23 cellular contexts compared by ENCODE assay signal in the genomic region with DNA sequence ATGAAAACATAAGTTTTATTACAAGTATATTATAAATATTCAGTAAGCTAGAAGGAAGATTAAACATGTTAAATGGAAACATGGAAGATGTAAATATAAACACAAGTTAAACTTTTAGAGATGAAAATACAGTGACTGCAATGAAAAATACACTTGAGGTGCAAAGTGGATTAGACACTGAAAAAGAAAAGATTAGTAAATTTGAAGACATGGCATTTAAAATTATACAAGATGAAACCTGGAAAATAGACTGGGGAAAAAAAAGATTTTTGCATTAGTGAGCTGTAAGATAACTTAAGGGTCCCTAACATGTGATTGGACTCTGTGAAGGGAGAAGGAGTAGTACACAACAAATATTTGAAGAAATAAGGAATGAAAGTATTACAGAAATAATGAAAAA. TPM values are rescaled to one million over a fixed set of nuclear protein-coding genes. Genes with fewer than 3 reads are reported as not detected.
A peak's percentile ranks its signal among the peaks of the same experiment; 100 is the strongest.
DNase-seq lines count a peak whose midpoint lies in the region; ATAC-seq, FAIRE-seq and TF ChIP-seq lines count a peak whose summit lies in the region.
"Had no signal": no experiment of that assay in that cellular context is flagged by ENCODE, and none has a peak within 500 bp of the region (broad histone marks: within the 10 kb centered on the region; RNA-seq: fewer than 3 reads in every experiment).

No MANE protein-coding gene starts in this region.

- no peak for ATAC-seq in SK-N-SH treated with all-trans-retinoic acid at 6 μM for 48 hours
- ATAC-seq: A549; CD8-positive, alpha-beta T cell; GM12878 had no signal

- TF ChIP-seq CTCF in SK-N-SH (IDR thresholded peaks at IDR 0.05) (no peak), osteoblast (IDR thresholded peaks at IDR 0.05; ENCODE audit: extremely low read depth, low read depth, low read length) (no peak)

- H3K36me3 ChIP-seq in SK-N-SH (replicated peaks in 1 of 2; ENCODE audit: control insufficient read depth in 1 of 2, insufficient read depth in 2 of 2, low read length in 1 of 2) (peaks cover 4 to 10% of the 10 kb centered on the region in 2 experiments), osteoblast (ENCODE audit: insufficient read depth, low read length) (peaks cover 10% of the 10 kb centered on the region)

- H3K27ac ChIP-seq in SK-N-SH (ENCODE audit: low read depth in 2 of 2, low read length in 1 of 2) (no peak overlapping the region), osteoblast (ENCODE audit: low read depth, low read length) (no peak overlapping the region)
- H3K27ac ChIP-seq: 22Rv1; A549; BLaER1 treated with 17β-estradiol and CSF1 and Interleukin-3, amounts not matched to agents 10 nM and 100 nM; C4-2B had no signal

- H3K27me3 ChIP-seq in SK-N-SH (ENCODE audit: insufficient read depth): no peaks in the 10 kb centered on the region
- H3K27me3 ChIP-seq in osteoblast (ENCODE audit: insufficient read depth, low read length): no peaks in the 10 kb centered on the region
- H3K27me3 ChIP-seq: BLaER1 treated with 17β-estradiol and CSF1 and Interleukin-3, amounts not matched to agents 10 nM and 100 nM had no signal

- H3K4me2 ChIP-seq in SK-N-SH (no peak overlapping the region), osteoblast (ENCODE audit: insufficient read depth, low read length) (no peak overlapping the region)
- H3K4me2 ChIP-seq: A549; BLaER1 treated with 17β-estradiol and CSF1 and Interleukin-3, amounts not matched to agents 10 nM and 100 nM had no signal

- H2AFZ ChIP-seq in SK-N-SH (ENCODE audit: low read depth) (no peak overlapping the region), osteoblast (ENCODE audit: low read length) (no peak overlapping the region)

- H3K4me3 ChIP-seq in SK-N-SH (ENCODE audit: low read depth in 2 of 2, low read length in 1 of 2) (no peak overlapping the region), osteoblast (ENCODE audit: insufficient read depth, low read length) (no peak overlapping the region)
- H3K4me3 ChIP-seq: A549; BLaER1 treated with 17β-estradiol and CSF1 and Interleukin-3, amounts not matched to agents 10 nM and 100 nM; GM12878 had no signal

- FAIRE-seq in endometrium (lab: Jason Lieb, UNC): peak; percentile 39
- FAIRE-seq: A549, GM12878, GM19239 had no signal

- H3K79me2 ChIP-seq in SK-N-SH (ENCODE audit: insufficient read depth) (no peaks in the 10 kb centered on the region), osteoblast (ENCODE audit: insufficient read depth, low read length) (no peaks in the 10 kb centered on the region)

- H4K20me1 ChIP-seq in SK-N-SH (ENCODE audit: insufficient read depth) (no peaks in the 10 kb centered on the region), osteoblast (ENCODE audit: insufficient read depth, low read length) (no peaks in the 10 kb centered on the region)
- H4K20me1 ChIP-seq: BLaER1 treated with 17β-estradiol and CSF1 and Interleukin-3, amounts not matched to agents 10 nM and 100 nM had no signal

- TF ChIP-seq RAD21 in SK-N-SH (IDR thresholded peaks at IDR 0.05; ENCODE audit: low read length): no peak

- H3K4me1 ChIP-seq in SK-N-SH (ENCODE audit: control insufficient read depth in 1 of 2, insufficient read depth in 2 of 2, low read depth in 1 of 2, low read length in 1 of 2) (no peaks in the 10 kb centered on the region), osteoblast (ENCODE audit: insufficient read depth, low read length) (no peaks in the 10 kb centered on the region)
- H3K4me1 ChIP-seq: A549; BLaER1 treated with 17β-estradiol and CSF1 and Interleukin-3, amounts not matched to agents 10 nM and 100 nM; Caco-2 had no signal

- no peaks in the 10 kb centered on the region for H3K9me2 ChIP-seq in SK-N-SH

- POLR2A ChIA-PET in SK-N-SH (lab: Yijun Ruan, JAX): no interaction called here

- H3K9me3 ChIP-seq in SK-N-SH (no peaks in the 10 kb centered on the region; the same call in 1 of the 2 replicates), osteoblast (ENCODE audit: low read depth, low read length) (no peaks in the 10 kb centered on the region)

- H3F3A ChIP-seq in SK-N-SH (replicated peaks; ENCODE audit: insufficient read depth): no peaks in the 10 kb centered on the region

- no peak overlapping the region for H3K9ac ChIP-seq in SK-N-SH
- H3K9ac ChIP-seq: BLaER1 treated with 17β-estradiol and CSF1 and Interleukin-3, amounts not matched to agents 10 nM and 100 nM had no signal

- CTCF ChIA-PET in SK-N-SH (lab: Yijun Ruan, JAX): no interaction called here

- DNase-seq in SK-N-SH: no peak
- DNase-seq in osteoblast (ENCODE audit: insufficient read length, low spot score, missing footprints): peak; percentile 45
- DNase-seq in nucleus accumbens (lab: John Stamatoyannopoulos, UW): no peak
- no peak for DNase-seq in occipital lobe (lab: John Stamatoyannopoulos, UW)
- DNase-seq: AML-193; Caco-2; CD4-positive, alpha-beta T cell; CD8-positive, alpha-beta T cell; DMS 273 treated with DMSO at 0.1 percent for 48 hours; DMS153; DMS53; DMS79; DND-41; EL; GDM1 had no signal

- TF ChIP-seq EP300 in SK-N-SH (IDR thresholded peaks at IDR 0.05; ENCODE audit: borderline replicate concordance in 1 of 2, low read depth in 1 of 2, low read length in 1 of 2): no peak

TF ChIP-seq in SK-N-SH treated with all-trans-retinoic acid at 6 μM for 48 hours, 23 proteins besides CTCF, POLR2A, EP300 and RAD21:
- TF ChIP-seq BACH2 (CRISPR knock-in tag; IDR thresholded peaks at IDR 0.05; ENCODE audit: borderline replicate concordance) (no peak), ZFP30 (CRISPR knock-in tag; IDR thresholded peaks at IDR 0.05) (peak; percentile 95)
TF ChIP-seq in SK-N-SH treated with all-trans-retinoic acid at 6 μM for 48 hours: peak in this region for 1.

TF ChIP-seq in SK-N-SH, 30 proteins besides CTCF, POLR2A, EP300 and RAD21 (continues in another document):
- no peak for TF ChIP-seq ELF1 (IDR thresholded peaks at IDR 0.05)
- TF ChIP-seq, protein P1, sequence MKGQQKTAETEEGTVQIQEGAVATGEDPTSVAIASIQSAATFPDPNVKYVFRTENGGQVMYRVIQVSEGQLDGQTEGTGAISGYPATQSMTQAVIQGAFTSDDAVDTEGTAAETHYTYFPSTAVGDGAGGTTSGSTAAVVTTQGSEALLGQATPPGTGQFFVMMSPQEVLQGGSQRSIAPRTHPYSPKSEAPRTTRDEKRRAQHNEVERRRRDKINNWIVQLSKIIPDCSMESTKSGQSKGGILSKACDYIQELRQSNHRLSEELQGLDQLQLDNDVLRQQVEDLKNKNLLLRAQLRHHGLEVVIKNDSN (IDR thresholded peaks at IDR 0.05; ENCODE audit: borderline replicate concordance, low read depth): no peak
- no peak for TF ChIP-seq YY1 (IDR thresholded peaks at IDR 0.05; ENCODE audit: low read depth)
- TF ChIP-seq TCF12 (IDR thresholded peaks at IDR 0.05): no peak
- TF ChIP-seq NRF1 (IDR thresholded peaks at IDR 0.05; ENCODE audit: low read depth, low read length): no peak
- TF ChIP-seq, protein P2, sequence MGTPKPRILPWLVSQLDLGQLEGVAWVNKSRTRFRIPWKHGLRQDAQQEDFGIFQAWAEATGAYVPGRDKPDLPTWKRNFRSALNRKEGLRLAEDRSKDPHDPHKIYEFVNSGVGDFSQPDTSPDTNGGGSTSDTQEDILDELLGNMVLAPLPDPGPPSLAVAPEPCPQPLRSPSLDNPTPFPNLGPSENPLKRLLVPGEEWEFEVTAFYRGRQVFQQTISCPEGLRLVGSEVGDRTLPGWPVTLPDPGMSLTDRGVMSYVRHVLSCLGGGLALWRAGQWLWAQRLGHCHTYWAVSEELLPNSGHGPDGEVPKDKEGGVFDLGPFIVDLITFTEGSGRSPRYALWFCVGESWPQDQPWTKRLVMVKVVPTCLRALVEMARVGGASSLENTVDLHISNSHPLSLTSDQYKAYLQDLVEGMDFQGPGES (IDR thresholded peaks at IDR 0.05; ENCODE audit: low read depth, low read length): no peak
- TF ChIP-seq MXI1 (IDR thresholded peaks at IDR 0.05; ENCODE audit: low read depth, low read length): no peak
- TF ChIP-seq GATA2 (CRISPR knock-in tag; IDR thresholded peaks at IDR 0.05): no peak
- TF ChIP-seq MEF2A (IDR thresholded peaks at IDR 0.05; ENCODE audit: borderline replicate concordance, low read depth): no peak
- TF ChIP-seq, protein P3, sequence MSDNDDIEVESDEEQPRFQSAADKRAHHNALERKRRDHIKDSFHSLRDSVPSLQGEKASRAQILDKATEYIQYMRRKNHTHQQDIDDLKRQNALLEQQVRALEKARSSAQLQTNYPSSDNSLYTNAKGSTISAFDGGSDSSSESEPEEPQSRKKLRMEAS (IDR thresholded peaks at IDR 0.05; ENCODE audit: low read depth): no peak
- no peak for TF ChIP-seq SMC3 (IDR thresholded peaks at IDR 0.05; ENCODE audit: low read depth, low read length)
- TF ChIP-seq FOXM1 (IDR thresholded peaks at IDR 0.05; ENCODE audit: low read depth): no peak
- TF ChIP-seq, protein P4, sequence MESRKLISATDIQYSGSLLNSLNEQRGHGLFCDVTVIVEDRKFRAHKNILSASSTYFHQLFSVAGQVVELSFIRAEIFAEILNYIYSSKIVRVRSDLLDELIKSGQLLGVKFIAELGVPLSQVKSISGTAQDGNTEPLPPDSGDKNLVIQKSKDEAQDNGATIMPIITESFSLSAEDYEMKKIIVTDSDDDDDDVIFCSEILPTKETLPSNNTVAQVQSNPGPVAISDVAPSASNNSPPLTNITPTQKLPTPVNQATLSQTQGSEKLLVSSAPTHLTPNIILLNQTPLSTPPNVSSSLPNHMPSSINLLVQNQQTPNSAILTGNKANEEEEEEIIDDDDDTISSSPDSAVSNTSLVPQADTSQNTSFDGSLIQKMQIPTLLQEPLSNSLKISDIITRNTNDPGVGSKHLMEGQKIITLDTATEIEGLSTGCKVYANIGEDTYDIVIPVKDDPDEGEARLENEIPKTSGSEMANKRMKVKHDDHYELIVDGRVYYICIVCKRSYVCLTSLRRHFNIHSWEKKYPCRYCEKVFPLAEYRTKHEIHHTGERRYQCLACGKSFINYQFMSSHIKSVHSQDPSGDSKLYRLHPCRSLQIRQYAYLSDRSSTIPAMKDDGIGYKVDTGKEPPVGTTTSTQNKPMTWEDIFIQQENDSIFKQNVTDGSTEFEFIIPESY (IDR thresholded peaks at IDR 0.05; ENCODE audit: borderline replicate concordance, low read depth): no peak
- no peak for TF ChIP-seq SIN3A (IDR thresholded peaks at IDR 0.05; ENCODE audit: borderline replicate concordance, low read depth, low read length)
- no peak for TF ChIP-seq EZH2phosphoT487 (IDR thresholded peaks at IDR 0.05; ENCODE audit: borderline replicate concordance, low read depth)
- no peak for TF ChIP-seq POLR2AphosphoS5 (IDR thresholded peaks at IDR 0.05; ENCODE audit: low read depth, low read length)
- no peak for TF ChIP-seq FOXJ3 (CRISPR knock-in tag; IDR thresholded peaks at IDR 0.05)

RNA-seq across cellular contexts. Expression of a gene that starts 33.3 kb away (rescaled TPM):
- polyA plus RNA-seq in SK-N-SH (2012; rRNA removed): 7.0 and 8.3 TPM in 2 replicates
- 9.2 and 10.5 TPM in 2 replicates for polyA plus RNA-seq in SK-N-SH (2012; cell fraction: cytosol; rRNA removed)
- polyA plus RNA-seq in SK-N-SH (2012; cell fraction: nucleus; rRNA removed): 5.4 and 6.4 TPM in 2 replicates
- total RNA-seq in osteoblast (16.3 and 20.3 TPM in 2 replicates), occipital lobe (36.5 TPM)

RNA-seq across cellular contexts. Expression of a gene that starts 33.4 kb away (rescaled TPM):
- 29.2 and 40.9 TPM in 2 replicates for polyA plus RNA-seq in SK-N-SH (2012; rRNA removed)
- 38.6 and 83.3 TPM in 2 replicates for polyA plus RNA-seq in SK-N-SH (2012; cell fraction: cytosol; rRNA removed)
- 14.3 and 18.7 TPM in 2 replicates for polyA plus RNA-seq in SK-N-SH (2012; cell fraction: nucleus; rRNA removed)
- 8.7 and 11.5 TPM in 2 replicates for total RNA-seq in osteoblast
- total RNA-seq in occipital lobe: 17.0 TPM
